ENCODE assay signal across 1 cellular context in the genomic region with DNA sequence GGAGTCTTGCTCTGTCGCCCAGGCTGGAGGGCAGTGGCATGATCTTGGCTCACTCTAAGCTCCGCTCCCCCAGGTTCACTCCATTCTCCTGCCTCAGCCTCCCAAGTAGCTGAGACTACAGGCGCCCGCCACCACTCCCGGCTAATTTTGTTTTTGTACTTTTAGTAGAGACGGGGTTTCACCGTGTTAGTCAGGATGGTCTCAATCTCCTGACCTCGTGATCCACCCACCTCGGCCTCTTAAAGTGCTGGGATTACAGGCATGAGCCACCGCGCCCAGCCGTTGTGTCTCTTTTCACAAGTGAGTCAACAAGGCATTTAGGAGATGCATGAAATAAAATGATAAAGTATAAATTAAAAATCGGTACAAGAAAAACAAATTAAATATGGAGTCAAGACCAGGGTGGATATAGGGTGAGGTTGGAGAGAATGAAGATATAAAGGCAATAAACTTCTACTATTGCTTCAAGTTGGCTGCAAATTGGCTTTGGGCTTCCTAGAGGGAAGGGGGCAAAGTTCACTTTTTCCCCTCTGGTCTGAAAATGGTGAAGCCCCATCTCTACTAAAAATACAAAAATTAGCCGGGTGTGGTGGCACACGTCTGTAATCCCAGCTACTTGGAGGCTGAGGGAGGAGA. TPM values are rescaled to one million over a fixed set of nuclear protein-coding genes. Genes with fewer than 3 reads are reported as not detected.
"Had no signal": no experiment of that assay in that cellular context is flagged by ENCODE, and none has a peak within 500 bp of the region (broad histone marks: within the 10 kb centered on the region; RNA-seq: fewer than 3 reads in every experiment).

No MANE protein-coding gene starts in this region.

RNA-seq across cellular contexts. Expression of a gene that starts 44.3 kb away (rescaled TPM):
- polyA plus RNA-seq: GM23248 had no signal
